Comparison of ENCODE assay signal across 8 cellular contexts in genomic region chr3:172562881-172563835, GRCh38. TPM values are rescaled to one million over a fixed set of nuclear protein-coding genes. Genes with fewer than 3 reads are reported as not detected.
DNase-seq lines count a peak whose midpoint lies in the region; ATAC-seq and TF ChIP-seq lines count a peak whose summit lies in the region.

No MANE protein-coding gene starts in this region.

- peaks cover 5% of the 10 kb centered on the region for H3K9me3 Mint-ChIP-seq in activated naive CD4-positive, alpha-beta T cell treated with anti-CD3 and anti-CD28 coated beads for 36 hours

- H3K36me3 Mint-ChIP-seq in activated naive CD4-positive, alpha-beta T cell treated with anti-CD3 and anti-CD28 coated beads for 36 hours (ENCODE audit: low read depth), result no peaks in the 10 kb centered on the region

- H3K36me3 ChIP-seq in KOPT-K1 (ENCODE audit: insufficient read depth, low read length) (no peaks in the 10 kb centered on the region), right atrium auricular region (no peaks in the 10 kb centered on the region)

- H3K27me3 ChIP-seq in right atrium auricular region, result no peaks in the 10 kb centered on the region

- peak; percentile 60 for ATAC-seq in GM19438 (IDR thresholded peaks at IDR 0.05; ENCODE audit: low read depth, unreplicated experiment)

- peaks cover 37% of the 10 kb centered on the region for H3K4me1 Mint-ChIP-seq in activated naive CD4-positive, alpha-beta T cell treated with anti-CD3 and anti-CD28 coated beads for 36 hours (ENCODE audit: low read depth)

- peak overlapping the region in 1 of 2 donors; percentile 1 for H3K4me3 ChIP-seq in right atrium auricular region

- peaks cover 0 to 13% of the 10 kb centered on the region in 2 donors for H3K4me1 ChIP-seq in right atrium auricular region

- H3K27ac ChIP-seq in KOPT-K1 (ENCODE audit: low read depth, low read length, poor library complexity, severe bottlenecking), result peak overlapping the region; percentile 62
- peak overlapping the region; percentile 52 to 76 for H3K27ac ChIP-seq in right atrium auricular region

- CTCF ChIA-PET in activated naive CD4-positive, alpha-beta T cell treated with anti-CD3 and anti-CD28 coated beads for 36 hours (lab: Charles Lee), result interaction anchor here (1.1 to 3.4 kb wide), 7 partner anchors 15 to 33 kb away, joined by 3 to 24 read pairs (median 5); no protein-coding TSS in a partner anchor

- peak overlapping the region; percentile 11 for H3K4me3 Mint-ChIP-seq in activated naive CD4-positive, alpha-beta T cell treated with anti-CD3 and anti-CD28 coated beads for 36 hours

- H3K9me3 ChIP-seq in KOPT-K1 (ENCODE audit: insufficient read depth, low read length, poor library complexity, severe bottlenecking) (no peaks in the 10 kb centered on the region), right atrium auricular region (no peaks in the 10 kb centered on the region)

- intact Hi-C loops in activated naive CD4-positive, alpha-beta T cell treated with anti-CD3 and anti-CD28 coated beads for 36 hours (cut with micrococcal nuclease), result loop anchor here (1.0 kb wide), 11 partner anchors 13 to 187 kb away; partner anchors contain the start of genes ECT2 and TNFSF10

- H3K27ac Mint-ChIP-seq in activated naive CD4-positive, alpha-beta T cell treated with anti-CD3 and anti-CD28 coated beads for 36 hours, result peak overlapping the region; percentile 82

- DNase-seq in AG09319 (ENCODE audit: extremely low read depth, low read depth) (peak; percentile 76), right atrium auricular region (ENCODE audit: low spot score) (no peak), DMS79 (lab: John Stamatoyannopoulos, UW) (no peak), HPDE6-E6E7 (ENCODE audit: extremely low spot score) (no peak)
- DNase-seq in activated naive CD4-positive, alpha-beta T cell treated with anti-CD3 and anti-CD28 coated beads for 36 hours, result peak; percentile 71
- DNase-seq in stimulated activated CD4-positive, alpha-beta T cell treated with anti-CD3 and anti-CD28 coated beads, Interleukin-2, amount 100 ng/mL, for 4 hours (ENCODE audit: low read depth), result peak; percentile 18

- TF ChIP-seq CTCF in AG09319 (IDR thresholded peaks at IDR 0.05; ENCODE audit: low read depth, low read length), result no peak
- TF ChIP-seq CTCF in right atrium auricular region (IDR thresholded peaks at IDR 0.05), result no peak

- no peaks in the 10 kb centered on the region for H3K27me3 Mint-ChIP-seq in activated naive CD4-positive, alpha-beta T cell treated with anti-CD3 and anti-CD28 coated beads for 36 hours (ENCODE audit: low read depth)

RNA-seq across cellular contexts. Expression of gene TNFSF10, which starts 39.9 kb away (rescaled TPM):
- total RNA-seq in activated naive CD4-positive, alpha-beta T cell treated with anti-CD3 and anti-CD28 coated beads for 36 hours, result 10 to 100 TPM; 31.8 to 32.7 TPM
- total RNA-seq in right atrium auricular region, result 10 to 100 TPM; 12.6 to 15.6 TPM

Comparison
In these comparisons a context has a peak if more than half of its experiments do, and no peak if none do; other contexts are left out.
1. DNase-seq: peak in AG09319 (single experiment), activated naive CD4-positive, alpha-beta T cell treated with anti-CD3 and anti-CD28 coated beads for 36 hours (single experiment) and stimulated activated CD4-positive, alpha-beta T cell treated with anti-CD3 and anti-CD28 coated beads, Interleukin-2, amount 100 ng/mL, for 4 hours (single experiment); none in right atrium auricular region (single experiment), DMS79 (single experiment) and HPDE6-E6E7 (single experiment).